In genomic region chr7:135980665-135981180, GRCh38 we compare ENCODE assay signal across 8 cellular contexts. TPM values are rescaled to one million over a fixed set of nuclear protein-coding genes. Genes with fewer than 3 reads are reported as not detected.
A peak's percentile ranks its signal among the peaks of the same experiment; 100 is the strongest.
DNase-seq lines count a peak whose midpoint lies in the region; ATAC-seq and TF ChIP-seq lines count a peak whose summit lies in the region.

No MANE protein-coding gene starts in this region.

- no peak for TF ChIP-seq CTCF in activated CD8-positive, alpha-beta T cell treated with anti-CD3 and anti-CD28 coated beads for 36 hours (IDR thresholded peaks at IDR 0.05)
- TF ChIP-seq CTCF in foreskin fibroblast (IDR thresholded peaks at IDR 0.05; ENCODE audit: low read depth, low read length) (no peak), progenitor cell of endocrine pancreas (IDR thresholded peaks at IDR 0.05; ENCODE audit: unreplicated experiment) (no peak)

- intact Hi-C loops in activated CD8-positive, alpha-beta T cell treated with anti-CD3 and anti-CD28 coated beads for 36 hours (cut with micrococcal nuclease) = no loop called here

- H3K9me3 ChIP-seq in CD8-positive, alpha-beta memory T cell (ENCODE audit: low read length) = no peaks in the 10 kb centered on the region

- peaks cover 57 to 87% (median 75%) of the 10 kb centered on the region in 3 donors for H3K4me1 Mint-ChIP-seq in CD8-positive, alpha-beta memory T cell
- H3K4me1 Mint-ChIP-seq in activated CD8-positive, alpha-beta T cell treated with anti-CD3 and anti-CD28 coated beads for 36 hours (ENCODE audit: low read depth) = peaks cover 54% of the 10 kb centered on the region
- H3K4me1 Mint-ChIP-seq in progenitor cell of endocrine pancreas (ENCODE audit: low read depth) = peaks cover 14% of the 10 kb centered on the region

- H3K27me3 Mint-ChIP-seq in CD8-positive, alpha-beta memory T cell = peaks cover 0 to 2% of the 10 kb centered on the region in 2 donors
- no peaks in the 10 kb centered on the region for H3K27me3 Mint-ChIP-seq in activated CD8-positive, alpha-beta T cell treated with anti-CD3 and anti-CD28 coated beads for 36 hours
- no peaks in the 10 kb centered on the region for H3K27me3 Mint-ChIP-seq in progenitor cell of endocrine pancreas

- POLR2A ChIA-PET in CD8-positive, alpha-beta memory T cell (lab: Charles Lee) = no interaction called here
- POLR2A ChIA-PET in activated CD8-positive, alpha-beta T cell treated with anti-CD3 and anti-CD28 coated beads for 36 hours (lab: Charles Lee) = interaction anchor here (0.6 kb wide), 1 partner anchor 8 kb away, joined by 3 read pairs; no protein-coding TSS in a partner anchor

- no peaks in the 10 kb centered on the region for H3K27me3 ChIP-seq in CD8-positive, alpha-beta memory T cell (ENCODE audit: insufficient read depth, low read length, poor library complexity, severe bottlenecking)

- peak; percentile 49 to 83 (median 69) for DNase-seq in CD8-positive, alpha-beta memory T cell
- DNase-seq in KBM-7 (peak; percentile 27), foreskin fibroblast (peak; percentile 53 to 77), progenitor cell of endocrine pancreas (ENCODE audit: low spot score, unreplicated experiment) (no peak), HUDEP-2 (lab: John Stamatoyannopoulos, UW; ENCODE audit: unreplicated experiment in 76 of 76) (no peak)
- peak; percentile 74 for DNase-seq in activated CD8-positive, alpha-beta T cell treated with anti-CD3 and anti-CD28 coated beads for 36 hours
- DNase-seq in stimulated activated CD8-positive, alpha-beta memory T cell treated with anti-CD3 and anti-CD28 coated beads, Interleukin-2, amount 100 ng/mL, for 1 hour (ENCODE audit: low read depth in 2 of 2) = peak; percentile 20 to 23

- peak; percentile 68 for ATAC-seq in GM21447 (IDR thresholded peaks at IDR 0.05; ENCODE audit: unreplicated experiment)
- peak; percentile 68 for ATAC-seq in activated CD8-positive, alpha-beta T cell treated with anti-CD3 and anti-CD28 coated beads for 36 hours

- H3K36me3 ChIP-seq in CD8-positive, alpha-beta memory T cell (ENCODE audit: insufficient read depth, low read length) = no peaks in the 10 kb centered on the region

- H3K9me3 Mint-ChIP-seq in CD8-positive, alpha-beta memory T cell = no peaks in the 10 kb centered on the region
- no peaks in the 10 kb centered on the region for H3K9me3 Mint-ChIP-seq in activated CD8-positive, alpha-beta T cell treated with anti-CD3 and anti-CD28 coated beads for 36 hours
- peaks cover 8% of the 10 kb centered on the region for H3K9me3 Mint-ChIP-seq in progenitor cell of endocrine pancreas (ENCODE audit: low read depth)

- H3K27ac Mint-ChIP-seq in CD8-positive, alpha-beta memory T cell = peak overlapping the region; percentile 86 to 97 (median 95)
- peak overlapping the region; percentile 81 for H3K27ac Mint-ChIP-seq in activated CD8-positive, alpha-beta T cell treated with anti-CD3 and anti-CD28 coated beads for 36 hours
- H3K27ac Mint-ChIP-seq in progenitor cell of endocrine pancreas = no peak overlapping the region

- peaks cover 59% of the 10 kb centered on the region for H3K4me1 ChIP-seq in CD8-positive, alpha-beta memory T cell (ENCODE audit: insufficient read depth, low read length)

- in situ Hi-C loops in KBM-7 (cut with MboI; ENCODE audit: low pct_unique_long_range_greater_than_20kb, low sequenced_read_pairs) = no loop called here

- H3K36me3 Mint-ChIP-seq in CD8-positive, alpha-beta memory T cell = peaks cover 0 to 14% (median 0%) of the 10 kb centered on the region in 3 donors
- peaks cover 2% of the 10 kb centered on the region for H3K36me3 Mint-ChIP-seq in activated CD8-positive, alpha-beta T cell treated with anti-CD3 and anti-CD28 coated beads for 36 hours (ENCODE audit: low read depth)
- no peaks in the 10 kb centered on the region for H3K36me3 Mint-ChIP-seq in progenitor cell of endocrine pancreas (ENCODE audit: insufficient read depth)

- H3K4me3 ChIP-seq in CD8-positive, alpha-beta memory T cell (ENCODE audit: low read length) = peak overlapping the region; percentile 48
- H3K4me3 ChIP-seq in foreskin fibroblast (ENCODE audit: low read depth in 1 of 2, low read length in 2 of 2) = no peak overlapping the region

- peak overlapping the region; percentile 78 to 91 (median 86) for H3K4me3 Mint-ChIP-seq in CD8-positive, alpha-beta memory T cell
- H3K4me3 Mint-ChIP-seq in activated CD8-positive, alpha-beta T cell treated with anti-CD3 and anti-CD28 coated beads for 36 hours = peak overlapping the region; percentile 58
- H3K4me3 Mint-ChIP-seq in progenitor cell of endocrine pancreas (ENCODE audit: low read depth) = no peak overlapping the region

- peak overlapping the region; percentile 52 for H3K27ac ChIP-seq in CD8-positive, alpha-beta memory T cell (ENCODE audit: low read depth, low read length)

- CTCF ChIA-PET in CD8-positive, alpha-beta memory T cell (lab: Charles Lee) = interaction anchor here (1.1 to 1.2 kb wide), 2 partner anchors 28 to 319 kb away, joined by 3 to 5 read pairs; partner anchors contain the start of gene STMP1
- CTCF ChIA-PET in activated CD8-positive, alpha-beta T cell treated with anti-CD3 and anti-CD28 coated beads for 36 hours (lab: Charles Lee) = no interaction called here

RNA-seq across cellular contexts. Expression of gene MTPN, which starts 3.6 kb away (rescaled TPM):
- total RNA-seq in CD8-positive, alpha-beta memory T cell = 100 to 1,000 TPM; 143 to 147 TPM
- 101 TPM for polyA plus RNA-seq in CD8-positive, alpha-beta memory T cell
- total RNA-seq in activated CD8-positive, alpha-beta T cell treated with anti-CD3 and anti-CD28 coated beads for 36 hours = 100 to 1,000 TPM; 108 to 115 TPM
- 87.8 and 91.6 TPM in 2 replicates for total RNA-seq in progenitor cell of endocrine pancreas

Comparison
In these comparisons a context has a peak if more than half of its experiments do, and no peak if none do; other contexts are left out.
1. DNase-seq: peak in CD8-positive, alpha-beta memory T cell (5 of 5), KBM-7 (single experiment), activated CD8-positive, alpha-beta T cell treated with anti-CD3 and anti-CD28 coated beads for 36 hours (single experiment), foreskin fibroblast (2 of 2) and stimulated activated CD8-positive, alpha-beta memory T cell treated with anti-CD3 and anti-CD28 coated beads, Interleukin-2, amount 100 ng/mL, for 1 hour (2 of 2); none in progenitor cell of endocrine pancreas (single experiment) and HUDEP-2 (0 of 76).